In the genomic region with DNA sequence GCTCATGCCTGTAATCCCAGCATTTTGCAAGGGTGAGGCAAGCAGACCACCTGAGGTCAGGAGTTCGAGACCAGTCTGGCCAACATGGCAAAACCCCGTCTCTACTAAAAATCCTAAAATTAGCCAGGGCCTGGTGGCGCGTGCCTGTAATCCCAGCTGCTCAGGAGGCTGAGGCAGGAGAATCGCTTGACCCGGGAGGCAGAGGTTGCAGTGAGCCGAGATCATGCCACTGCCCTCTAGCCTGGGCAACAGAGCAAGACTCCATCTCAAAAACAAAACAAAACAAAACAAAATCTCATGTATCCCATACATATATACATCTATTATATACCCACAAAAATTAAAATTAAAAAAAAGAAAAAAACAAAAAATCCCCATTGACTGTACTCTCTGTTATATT, we compare ENCODE assay signal across 11 cellular contexts. TPM values are rescaled to one million over a fixed set of nuclear protein-coding genes. Genes with fewer than 3 reads are reported as not detected.
"Had no signal": no experiment of that assay in that cellular context is flagged by ENCODE, and none has a peak within 500 bp of the region (broad histone marks: within the 10 kb centered on the region; RNA-seq: fewer than 3 reads in every experiment).

No MANE protein-coding gene starts in this region.

RNA-seq across cellular contexts. Expression of a gene that starts 25.9 kb away (rescaled TPM):
- total RNA-seq: OCI-LY7, PC-3, Peyer's patch, Right ventricle myocardium inferior, Right ventricle myocardium superior, RPMI7951, SJCRH30, SJSA1, SK-MEL-5, T-cell had no signal
- polyA plus RNA-seq: SK-N-SH had no signal
